Comparison of ENCODE assay signal across 17 cellular contexts in the genomic region with DNA sequence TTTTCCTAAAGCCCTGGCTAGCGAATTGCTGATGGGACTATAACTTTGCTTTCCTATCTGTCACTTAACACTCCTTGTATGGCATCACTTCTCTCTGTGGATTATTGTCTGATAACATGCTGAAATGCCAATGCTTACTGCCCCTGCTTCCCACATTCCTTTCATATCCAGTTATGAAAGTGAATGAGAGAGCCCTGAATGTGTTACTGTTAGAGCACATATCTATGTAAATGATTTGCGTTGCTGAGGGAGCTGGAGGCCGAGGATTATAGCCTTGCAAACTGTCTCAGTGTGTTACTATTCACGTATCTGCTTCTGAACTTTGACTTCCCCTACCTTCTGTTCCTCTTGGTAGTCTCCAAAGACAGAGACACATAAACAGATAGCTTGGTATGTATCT. TPM values are rescaled to one million over a fixed set of nuclear protein-coding genes. Genes with fewer than 3 reads are reported as not detected.
A peak's percentile ranks its signal among the peaks of the same experiment; 100 is the strongest.
DNase-seq lines count a peak whose midpoint lies in the region; ATAC-seq, FAIRE-seq and TF ChIP-seq lines count a peak whose summit lies in the region.
"Had no signal": no experiment of that assay in that cellular context is flagged by ENCODE, and none has a peak within 500 bp of the region (broad histone marks: within the 10 kb centered on the region; RNA-seq: fewer than 3 reads in every experiment).

No MANE protein-coding gene starts in this region.

- no peaks in the 10 kb centered on the region for H3K36me3 ChIP-seq in PC-3 (ENCODE audit: low read depth, low read length)
- H3K36me3 ChIP-seq in pancreas = no peaks in the 10 kb centered on the region
- no peaks in the 10 kb centered on the region for H3K36me3 ChIP-seq in sigmoid colon

- H3K9me2 ChIP-seq in PC-3 (replicated peaks; ENCODE audit: low read length) = no peaks in the 10 kb centered on the region

- H3K9me3 ChIP-seq in PC-3 (ENCODE audit: low read length) = no peaks in the 10 kb centered on the region
- H3K9me3 ChIP-seq in pancreas = no peaks in the 10 kb centered on the region
- no peaks in the 10 kb centered on the region for H3K9me3 ChIP-seq in sigmoid colon

- POLR2A ChIA-PET in PC-3 (lab: Charles Lee; ENCODE audit: unreplicated experiment) = no interaction called here

- no peak for TF ChIP-seq POLR2A in sigmoid colon (IDR thresholded peaks at IDR 0.05)

- H3K4me3 ChIP-seq in PC-3 (ENCODE audit: low read length) (no peak overlapping the region), fibroblast of villous mesenchyme (ENCODE audit: low read depth, low read length) (no peak overlapping the region), pancreas (no peak overlapping the region), sigmoid colon (no peak overlapping the region)

- H3K9ac ChIP-seq in PC-3 (ENCODE audit: low read length) = no peak overlapping the region

- WGBS in pancreas, 2 donors = 49 to 50% methylated on average over 4 of the region's 4 CpGs
- 64 to 70% methylated on average over 4 of the region's 4 CpGs for WGBS in sigmoid colon, 2 donors

- H3K27me3 ChIP-seq in PC-3 (ENCODE audit: low read length) = no peaks in the 10 kb centered on the region
- no peaks in the 10 kb centered on the region for H3K27me3 ChIP-seq in pancreas
- H3K27me3 ChIP-seq in sigmoid colon = no peaks in the 10 kb centered on the region

- H3K27ac ChIP-seq in PC-3 (ENCODE audit: low read length) = no peak overlapping the region
- peak overlapping the region in 2 of 4 donors; percentile 46 to 59 for H3K27ac ChIP-seq in pancreas
- H3K27ac ChIP-seq in sigmoid colon = no peak overlapping the region

- TF ChIP-seq EP300 in sigmoid colon (IDR thresholded peaks at IDR 0.05) = no peak

- no peaks in the 10 kb centered on the region for H4K20me1 ChIP-seq in PC-3 (ENCODE audit: low read length)

- H2AFZ ChIP-seq in PC-3 (ENCODE audit: low read length) = no peak overlapping the region

- H3K4me2 ChIP-seq in PC-3 (ENCODE audit: low read length) = peak overlapping the region; percentile 75; the same call in 1 of the 2 replicates

- CTCF ChIA-PET in PC-3 (lab: Charles Lee) = no interaction called here

- BruUV-seq in PC-3 (replicated peaks; lab: Mats Ljungman, UMichigan) = no TSS peak

- H3K4me1 ChIP-seq in PC-3 (ENCODE audit: insufficient read depth, low read length) = peaks cover 30% of the 10 kb centered on the region
- H3K4me1 ChIP-seq in pancreas = peaks cover 0 to 40% (median 12%) of the 10 kb centered on the region in 3 donors
- peaks cover 0 to 47% (median 21%) of the 10 kb centered on the region in 4 donors for H3K4me1 ChIP-seq in sigmoid colon

- intact Hi-C loops in PC-3 (cut with micrococcal nuclease) (loop anchor here (5.0 kb wide), 2 partner anchors 37 to 82 kb away; a partner anchor contains a TSS), pancreas (cut with DNase I) (no loop called here), sigmoid colon (cut with DNase I) (no loop called here)

- no peaks in the 10 kb centered on the region for H3K79me2 ChIP-seq in PC-3 (ENCODE audit: low read length)

- DNase-seq in NCI-H1048 (lab: John Stamatoyannopoulos, UW) (peak; percentile 27), PC-3 (no peak), fibroblast of villous mesenchyme (ENCODE audit: low read depth) (peak; percentile 60), pancreas (no peak), sigmoid colon (no peak)
- DNase-seq: CD4-positive, alpha-beta memory T cell; Karpas-422; MM.1S; NCI-H1105 treated with DMSO at 0.1 percent for 48 hours; NCI-H1694 treated with DMSO at 0.1 percent for 48 hours; NCI-H2107; NCI-H2227 treated with DMSO at 0.1 percent for 48 hours; NCI-H774 had no signal

- H3F3A ChIP-seq in PC-3 (ENCODE audit: low read length, unreplicated experiment) = no peaks in the 10 kb centered on the region

- ATAC-seq in PC-3 (no peak), pancreas (peak in 3 of 4 donors; percentile 21 to 58 (median 50)), GM19324 (IDR thresholded peaks at IDR 0.05; ENCODE audit: low FRiP score, unreplicated experiment) (no peak), GM18867 (IDR thresholded peaks at IDR 0.05; ENCODE audit: unreplicated experiment) (no peak)

- no peak for TF ChIP-seq CTCF in PC-3 (conservative IDR thresholded peaks at IDR 0.05; ENCODE audit: low read depth, low read length)
- no peak for TF ChIP-seq CTCF in fibroblast of villous mesenchyme (IDR thresholded peaks at IDR 0.05; ENCODE audit: insufficient read depth, low read depth, low read length)
- TF ChIP-seq CTCF in pancreas (IDR thresholded peaks at IDR 0.05) = no peak
- no peak for TF ChIP-seq CTCF in sigmoid colon (IDR thresholded peaks at IDR 0.05)

- no peak for FAIRE-seq in pancreas (lab: Jason Lieb, UNC)
- FAIRE-seq: GM19239, H54 had no signal

RNA-seq across cellular contexts. Expression of a gene that starts 37.8 kb away (rescaled TPM):
- total RNA-seq in PC-3 (2014; rRNA removed) (97.2 and 97.9 TPM in 2 replicates), fibroblast of villous mesenchyme (57.9 and 58.9 TPM in 2 replicates), pancreas (100 to 1,000 TPM; 107 to 147 (median 139) TPM), sigmoid colon (100 to 1,000 TPM; 130 to 224 (median 174) TPM)
- polyA plus RNA-seq in pancreas (100 to 1,000 TPM in 1 of 2 donors, 10 to 100 TPM in 1; 98.7 to 161 TPM), sigmoid colon (100 to 1,000 TPM; 126 to 134 (median 134) TPM)

RNA-seq across cellular contexts. Expression of a gene that starts 39.1 kb away (rescaled TPM):
- total RNA-seq in PC-3 (2014; rRNA removed) (5.8 and 6.0 TPM in 2 replicates), fibroblast of villous mesenchyme (6.1 and 7.8 TPM in 2 replicates), pancreas (10 to 100 TPM; 11.3 to 18.9 (median 15.0) TPM), sigmoid colon (10 to 100 TPM in 3 of 4 donors, 1 to 10 TPM in 1; 7.7 to 13.9 (median 10.6) TPM)
- polyA plus RNA-seq in pancreas (10 to 100 TPM in 1 of 2 donors, 1 to 10 TPM in 1; 4.9 to 10.1 TPM), sigmoid colon (10 to 100 TPM in 2 of 3 donors, 1 to 10 TPM in 1; 9.4 to 22.2 (median 13.2) TPM)

Comparison
In these comparisons a context has a peak if more than half of its experiments do, and no peak if none do; other contexts are left out.
1. DNase-seq: peak in NCI-H1048 (single experiment) and fibroblast of villous mesenchyme (single experiment); none in PC-3 (single experiment), pancreas (0 of 6) and sigmoid colon (single experiment).
2. ATAC-seq: peak in pancreas (3 of 4); none in PC-3 (single experiment), GM19324 (single experiment) and GM18867 (single experiment).